ENCODE assay signal across 8 cellular contexts in genomic region chr17:46194393-46195216, GRCh38. TPM values are rescaled to one million over a fixed set of nuclear protein-coding genes. Genes with fewer than 3 reads are reported as not detected.
DNase-seq lines count a peak whose midpoint lies in the region; ATAC-seq and TF ChIP-seq lines count a peak whose summit lies in the region.

No MANE protein-coding gene starts in this region.

- TF ChIP-seq CTCF in cardiac muscle cell (IDR thresholded peaks at IDR 0.05; ENCODE audit: low read depth, low read length) (peak; percentile 82), activated B cell treated with CpG ODN at 0.5 μM for 24 hours (IDR thresholded peaks at IDR 0.05) (peak; percentile 88), endothelial cell (IDR thresholded peaks at IDR 0.05; ENCODE audit: unreplicated experiment) (peak; percentile 48), neural progenitor cell (IDR thresholded peaks at IDR 0.05) (peak; percentile 71)

- no peak for ATAC-seq in activated B cell treated with CpG ODN at 0.5 μM for 24 hours (ENCODE audit: low read depth)
- no peak for ATAC-seq in HG03175 (IDR thresholded peaks at IDR 0.05; ENCODE audit: unreplicated experiment)

- H3K4me3 ChIP-seq in cardiac muscle cell (peak overlapping the region; percentile 59), neural progenitor cell (peak overlapping the region; percentile 98)

- H3K36me3 ChIP-seq in cardiac muscle cell (no peaks in the 10 kb centered on the region), neural progenitor cell (no peaks in the 10 kb centered on the region)

- H3F3A ChIP-seq in neural progenitor cell (ENCODE audit: low read depth) = peaks cover 48% of the 10 kb centered on the region

- H3K4me2 ChIP-seq in neural progenitor cell = peak overlapping the region; percentile 87

- H3K9me3 Mint-ChIP-seq in activated B cell treated with CpG ODN at 0.5 μM for 24 hours (no peaks in the 10 kb centered on the region), endothelial cell (ENCODE audit: unreplicated experiment) (no peaks in the 10 kb centered on the region), neural progenitor cell (peaks cover 16% of the 10 kb centered on the region)

- H3K79me2 ChIP-seq in neural progenitor cell (ENCODE audit: low read depth) = peaks cover 93% of the 10 kb centered on the region

- no peak overlapping the region for H3K9ac ChIP-seq in neural progenitor cell

- no peak overlapping the region for H2AFZ ChIP-seq in neural progenitor cell (replicated peaks)

- no peaks in the 10 kb centered on the region for H3K27me3 Mint-ChIP-seq in activated B cell treated with CpG ODN at 0.5 μM for 24 hours
- H3K27me3 Mint-ChIP-seq in endothelial cell (ENCODE audit: unreplicated experiment) = peaks cover 18% of the 10 kb centered on the region
- H3K27me3 Mint-ChIP-seq in neural progenitor cell (ENCODE audit: insufficient read depth, low read depth) = peaks cover 2% of the 10 kb centered on the region

- H3K4me1 ChIP-seq in cardiac muscle cell (ENCODE audit: low read depth) = peaks cover 30% of the 10 kb centered on the region
- H3K4me1 ChIP-seq in neural progenitor cell = peaks cover 24% of the 10 kb centered on the region

- peak overlapping the region; percentile 98 for H3K27ac ChIP-seq in cardiac muscle cell
- no peak overlapping the region for H3K27ac ChIP-seq in neural progenitor cell

- intact Hi-C loops in cardiac septum (cut with DNase I) = loop anchor here (5.0 kb wide), 2 partner anchors 37 to 77 kb away; no protein-coding TSS in a partner anchor
- intact Hi-C loops in activated B cell treated with CpG ODN at 0.5 μM for 24 hours (cut with micrococcal nuclease) = loop anchor here (1.0 to 5.0 kb wide), 7 partner anchors 19 to 1913 kb away; partner anchors contain the start of genes GOSR2 and SNX11

- H3K4me1 Mint-ChIP-seq in activated B cell treated with CpG ODN at 0.5 μM for 24 hours (peaks cover 43% of the 10 kb centered on the region), endothelial cell (ENCODE audit: unreplicated experiment) (peaks cover 32% of the 10 kb centered on the region), neural progenitor cell (peaks cover 22% of the 10 kb centered on the region)

- peaks cover 51% of the 10 kb centered on the region for H4K20me1 ChIP-seq in neural progenitor cell (ENCODE audit: low read depth)

- H3K27ac Mint-ChIP-seq in activated B cell treated with CpG ODN at 0.5 μM for 24 hours (peak overlapping the region; percentile 97), endothelial cell (ENCODE audit: unreplicated experiment) (peak overlapping the region; percentile 89), neural progenitor cell (peak overlapping the region; percentile 54)

- H3K27me3 ChIP-seq in cardiac muscle cell = no peaks in the 10 kb centered on the region
- H3K27me3 ChIP-seq in neural progenitor cell = no peaks in the 10 kb centered on the region

- POLR2A ChIA-PET in activated B cell treated with CpG ODN at 0.5 μM for 24 hours (lab: Charles Lee) = interaction anchor here (0.6 to 2.3 kb wide), 6 partner anchors 12 to 1456 kb away, joined by 3 to 12 read pairs (median 6); no protein-coding TSS in a partner anchor

- H3K4me3 Mint-ChIP-seq in activated B cell treated with CpG ODN at 0.5 μM for 24 hours (peak overlapping the region; percentile 84), endothelial cell (ENCODE audit: unreplicated experiment) (peak overlapping the region; percentile 91), neural progenitor cell (peak overlapping the region; percentile 89)

- peaks cover 34% of the 10 kb centered on the region for H3K36me3 Mint-ChIP-seq in activated B cell treated with CpG ODN at 0.5 μM for 24 hours (ENCODE audit: low read depth)
- peaks cover 17% of the 10 kb centered on the region for H3K36me3 Mint-ChIP-seq in endothelial cell (ENCODE audit: low read depth, unreplicated experiment)
- H3K36me3 Mint-ChIP-seq in neural progenitor cell = peaks cover 22% of the 10 kb centered on the region

- CTCF ChIA-PET in activated B cell treated with CpG ODN at 0.5 μM for 24 hours (lab: Charles Lee) = interaction anchor here (0.5 to 2.2 kb wide), 5 partner anchors 17 to 559 kb away, joined by 3 to 16 read pairs (median 6); no protein-coding TSS in a partner anchor

- H3K9me3 ChIP-seq in cardiac muscle cell (ENCODE audit: low read depth) (no peaks in the 10 kb centered on the region), neural progenitor cell (ENCODE audit: low read depth) (no peaks in the 10 kb centered on the region)

- DNase-seq in cardiac muscle cell (ENCODE audit: low read depth in 1 of 2, low spot score in 1 of 2) (peak; percentile 62 to 72), cardiac septum (ENCODE audit: low spot score) (no peak), NCI-H1694 treated with DMSO at 0.1 percent for 48 hours (lab: John Stamatoyannopoulos, UW) (peak; percentile 74), activated B cell treated with CpG ODN at 0.5 μM for 24 hours (no peak), endothelial cell (ENCODE audit: low spot score) (peak; percentile 51), neural progenitor cell (ENCODE audit: low spot score) (peak; percentile 33), foreskin melanocyte (no peak)

RNA-seq across cellular contexts. Expression of gene KANSL1, which starts 1.4 kb away (rescaled TPM):
- total RNA-seq in cardiac muscle cell (69.4 and 109 TPM in 2 replicates), cardiac septum (33.6 TPM), activated B cell treated with CpG ODN at 0.5 μM for 24 hours (127 and 152 TPM in 2 replicates), endothelial cell (ENCODE audit: unreplicated experiment) (154 TPM), neural progenitor cell (ENCODE audit: low replicate concordance) (114 and 136 TPM in 2 replicates)
- 52.6 and 61.2 TPM in 2 replicates for polyA plus RNA-seq in cardiac muscle cell

Comparison
In these comparisons a context has a peak if more than half of its experiments do, and no peak if none do; other contexts are left out.
1. DNase-seq: peak in cardiac muscle cell (2 of 2), NCI-H1694 treated with DMSO at 0.1 percent for 48 hours (single experiment), endothelial cell (single experiment) and neural progenitor cell (single experiment); none in cardiac septum (single experiment), activated B cell treated with CpG ODN at 0.5 μM for 24 hours (single experiment) and foreskin melanocyte (single experiment).
2. Peak in every context shown above with its lines, with median percentiles within 50 percentile points of each other: CTCF ChIP-seq, H3K27ac Mint-ChIP-seq and H3K4me3 Mint-ChIP-seq.